10 cellular contexts compared by ENCODE assay signal in the genomic region with DNA sequence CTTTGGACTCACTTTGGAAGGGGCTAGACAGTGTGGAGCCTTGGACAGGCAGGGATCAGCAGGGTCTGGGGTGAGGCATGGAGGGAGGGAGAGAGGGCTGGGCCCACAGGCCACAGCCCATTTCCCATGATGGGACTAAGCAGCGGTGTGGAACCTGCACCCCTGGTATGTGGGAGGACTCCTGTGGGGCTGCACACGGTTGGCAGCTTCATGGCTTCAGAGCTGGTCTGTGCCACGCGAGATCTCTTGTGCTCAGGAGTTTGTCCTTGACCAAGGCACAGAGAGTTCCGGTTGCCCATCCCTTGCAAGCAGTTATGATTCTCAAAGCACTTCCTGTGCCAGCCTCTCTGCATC. TPM values are rescaled to one million over a fixed set of nuclear protein-coding genes. Genes with fewer than 3 reads are reported as not detected.
DNase-seq lines count a peak whose midpoint lies in the region; ATAC-seq and TF ChIP-seq lines count a peak whose summit lies in the region.
"Had no signal": no experiment of that assay in that cellular context is flagged by ENCODE, and none has a peak within 500 bp of the region (broad histone marks: within the 10 kb centered on the region; RNA-seq: fewer than 3 reads in every experiment).

No MANE protein-coding gene starts in this region.

- no peaks in the 10 kb centered on the region for H3K27me3 ChIP-seq in heart right ventricle
- H3K27me3 ChIP-seq in BE2C = peaks cover 32% of the 10 kb centered on the region

- POLR2A ChIA-PET in activated naive CD8-positive, alpha-beta T cell treated with anti-CD3 and anti-CD28 coated beads, Interleukin-2, amount 10 ng/mL, durations not matched to agents 7 days and 5 days (lab: Charles Lee) = interaction anchor here (0.7 to 4.6 kb wide), 4 partner anchors 9 to 80 kb away, joined by 3 to 15 read pairs (median 3); no protein-coding TSS in a partner anchor

- TF ChIP-seq CTCF in heart right ventricle (IDR thresholded peaks at IDR 0.05) = no peak
- no peak for TF ChIP-seq CTCF in BE2C (IDR thresholded peaks at IDR 0.05; ENCODE audit: low read depth, low read length)

- peaks cover 0 to 72% (median 6%) of the 10 kb centered on the region in 9 donors for H3K4me1 ChIP-seq in heart right ventricle
- no peaks in the 10 kb centered on the region for H3K4me1 ChIP-seq in BE2C

- intact Hi-C loops in heart right ventricle (cut with DNase I) = no loop called here
- intact Hi-C loops in Right ventricle myocardium inferior (cut with DNase I) = no loop called here

- H3K27ac Mint-ChIP-seq in activated naive CD8-positive, alpha-beta T cell treated with anti-CD3 and anti-CD28 coated beads, Interleukin-2, amount 10 ng/mL, durations not matched to agents 7 days and 5 days = peak overlapping the region; percentile 78
- H3K27ac Mint-ChIP-seq in naive B cell = peak overlapping the region; percentile 3 to 91 (median 43)

- no peaks in the 10 kb centered on the region for H3K9me3 Mint-ChIP-seq in activated naive CD8-positive, alpha-beta T cell treated with anti-CD3 and anti-CD28 coated beads, Interleukin-2, amount 10 ng/mL, durations not matched to agents 7 days and 5 days
- H3K9me3 Mint-ChIP-seq in naive B cell = no peaks in the 10 kb centered on the region

- 79 to 86% methylated on average over 5 of the region's 5 CpGs for WGBS in heart right ventricle, 2 donors

- peaks cover 2% of the 10 kb centered on the region for H3K36me3 Mint-ChIP-seq in activated naive CD8-positive, alpha-beta T cell treated with anti-CD3 and anti-CD28 coated beads, Interleukin-2, amount 10 ng/mL, durations not matched to agents 7 days and 5 days
- no peaks in the 10 kb centered on the region for H3K36me3 Mint-ChIP-seq in naive B cell

- H3K9me3 ChIP-seq in heart right ventricle (no peaks in the 10 kb centered on the region), BE2C (no peaks in the 10 kb centered on the region)

- ATAC-seq in heart right ventricle (peak in 2 of 8 donors; percentile 13 to 33), Right ventricle myocardium inferior (no peak), naive B cell (ENCODE audit: low read depth in 2 of 2) (no peak), HG03439 (IDR thresholded peaks at IDR 0.05; ENCODE audit: unreplicated experiment) (no peak)
- ATAC-seq in activated naive CD8-positive, alpha-beta T cell treated with anti-CD3 and anti-CD28 coated beads, Interleukin-2, amount 10 ng/mL, durations not matched to agents 7 days and 5 days (ENCODE audit: low read depth) = peak; percentile 16

- H3K27me3 Mint-ChIP-seq in activated naive CD8-positive, alpha-beta T cell treated with anti-CD3 and anti-CD28 coated beads, Interleukin-2, amount 10 ng/mL, durations not matched to agents 7 days and 5 days = peaks cover 7% of the 10 kb centered on the region
- H3K27me3 Mint-ChIP-seq in naive B cell = no peaks in the 10 kb centered on the region

- H3K4me3 Mint-ChIP-seq in activated naive CD8-positive, alpha-beta T cell treated with anti-CD3 and anti-CD28 coated beads, Interleukin-2, amount 10 ng/mL, durations not matched to agents 7 days and 5 days = peak overlapping the region; percentile 9
- peak overlapping the region in 7 of 8 donors; percentile 15 to 49 (median 45) for H3K4me3 Mint-ChIP-seq in naive B cell

- H3K4me3 ChIP-seq in heart right ventricle = no peak overlapping the region
- no peak overlapping the region for H3K4me3 ChIP-seq in BE2C (ENCODE audit: low read depth, low read length)

- peaks cover 20% of the 10 kb centered on the region for H3K4me1 Mint-ChIP-seq in activated naive CD8-positive, alpha-beta T cell treated with anti-CD3 and anti-CD28 coated beads, Interleukin-2, amount 10 ng/mL, durations not matched to agents 7 days and 5 days
- H3K4me1 Mint-ChIP-seq in naive B cell = peaks cover 35 to 60% (median 38%) of the 10 kb centered on the region in 3 donors

- H3K36me3 ChIP-seq in heart right ventricle (peaks cover 0 to 11% (median 0%) of the 10 kb centered on the region in 9 donors), BE2C (no peaks in the 10 kb centered on the region)

- DNase-seq in heart right ventricle = peak in 1 of 2 donors; percentile 3
- no peak for DNase-seq in Right ventricle myocardium inferior (ENCODE audit: missing footprints)
- DNase-seq in activated naive CD8-positive, alpha-beta T cell treated with anti-CD3 and anti-CD28 coated beads, Interleukin-2, amount 10 ng/mL, durations not matched to agents 7 days and 5 days = no peak
- no peak for DNase-seq in naive B cell
- no peak for DNase-seq in BE2C
- DNase-seq in SW480 (ENCODE audit: low spot score) = no peak
- DNase-seq in Ammon's horn (ENCODE audit: low spot score) = no peak
- DNase-seq: NCI-H2171 had no signal

- H3K27ac ChIP-seq in heart right ventricle = peak overlapping the region in 9 of 10 donors; percentile 13 to 89 (median 48)
- H3K27ac ChIP-seq: C4-2B had no signal

RNA-seq across cellular contexts. Expression of a gene that starts 8.1 kb away (rescaled TPM):
- total RNA-seq in heart right ventricle (100 to 1,000 TPM; 109 to 188 (median 148) TPM), Right ventricle myocardium inferior (160 TPM)
- polyA plus RNA-seq in heart right ventricle (100 to 1,000 TPM; 122 to 172 TPM), naive B cell (ENCODE audit: low read depth in 6 of 6) (10 to 100 TPM; 28.1 to 43.5 (median 36.1) TPM)
- 10 to 100 TPM; 66.1 to 73.2 TPM for total RNA-seq in activated naive CD8-positive, alpha-beta T cell treated with anti-CD3 and anti-CD28 coated beads, Interleukin-2, amount 10 ng/mL, durations not matched to agents 7 days and 5 days
- polyA plus RNA-seq in BE2C (2012; ENCODE audit: insufficient read depth, insufficient read length, low read depth) = 217 TPM

RNA-seq across cellular contexts. Expression of a gene that starts 39.1 kb away (rescaled TPM):
- total RNA-seq in heart right ventricle (100 to 1,000 TPM in 1 of 10 donors, 10 to 100 TPM in 5, 1 to 10 TPM in 4; 5.1 to 151 (median 10.3) TPM), Right ventricle myocardium inferior (36.7 TPM)
- polyA plus RNA-seq in heart right ventricle (10 to 100 TPM; 12.4 to 12.7 TPM), naive B cell (ENCODE audit: low read depth in 6 of 6) (100 to 1,000 TPM; 220 to 346 (median 303) TPM)
- total RNA-seq in activated naive CD8-positive, alpha-beta T cell treated with anti-CD3 and anti-CD28 coated beads, Interleukin-2, amount 10 ng/mL, durations not matched to agents 7 days and 5 days = 100 to 1,000 TPM; 416 to 452 TPM
- polyA plus RNA-seq in BE2C (2012; ENCODE audit: insufficient read depth, insufficient read length, low read depth) = not detected

RNA-seq across cellular contexts. Expression of a gene that starts 58.3 kb away (rescaled TPM):
- 10 to 100 TPM; 42.4 to 67.2 (median 52.6) TPM for total RNA-seq in heart right ventricle
- 10 to 100 TPM; 68.1 to 83.6 TPM for polyA plus RNA-seq in heart right ventricle
- total RNA-seq in Right ventricle myocardium inferior = 66.5 TPM
- total RNA-seq in activated naive CD8-positive, alpha-beta T cell treated with anti-CD3 and anti-CD28 coated beads, Interleukin-2, amount 10 ng/mL, durations not matched to agents 7 days and 5 days = 10 to 100 TPM; 44.2 to 44.3 TPM
- 10 to 100 TPM in 5 of 6 donors, 1 to 10 TPM in 1; 7.8 to 14.2 (median 12.3) TPM for polyA plus RNA-seq in naive B cell (ENCODE audit: low read depth in 6 of 6)
- polyA plus RNA-seq in BE2C (2012; ENCODE audit: insufficient read depth, insufficient read length, low read depth) = 105 TPM
